In the genomic region with DNA sequence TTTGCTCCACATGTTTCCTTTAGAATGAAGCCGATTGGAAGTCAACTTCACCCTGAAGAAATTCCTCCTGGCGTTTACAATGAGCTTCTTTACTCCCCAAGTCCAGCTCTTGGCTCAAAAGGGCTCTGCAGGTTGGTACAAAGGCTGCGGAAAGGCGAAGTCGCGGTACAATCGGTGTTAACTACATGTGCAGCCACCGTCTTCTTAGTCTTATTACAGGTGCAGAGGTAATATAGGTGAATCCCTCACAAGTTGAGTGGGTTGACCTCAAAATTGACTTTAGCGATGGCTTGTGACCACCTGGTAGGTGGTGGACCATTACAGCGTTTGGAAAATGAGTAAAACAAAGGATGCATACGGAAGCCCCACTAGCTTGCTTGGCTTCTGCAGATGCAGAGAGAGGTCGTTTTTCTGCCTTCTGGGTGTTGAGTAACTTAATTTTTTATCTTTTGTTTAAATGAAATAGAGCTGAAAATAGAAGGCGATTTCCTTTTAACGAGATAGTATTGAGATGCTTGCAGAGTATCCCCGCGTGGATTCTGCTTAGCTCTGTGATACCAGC, we compare ENCODE assay signal across 19 cellular contexts.
DNase-seq lines count a peak whose midpoint lies in the region; ATAC-seq and TF ChIP-seq lines count a peak whose summit lies in the region.
"Had no signal": no experiment of that assay in that cellular context is flagged by ENCODE, and none has a peak within 500 bp of the region (broad histone marks: within the 10 kb centered on the region; RNA-seq: fewer than 3 reads in every experiment).

No MANE protein-coding gene starts in this region.

- H3K4me1 ChIP-seq in GM23338 (ENCODE audit: insufficient read depth) (peaks cover 16% of the 10 kb centered on the region), hepatocyte (ENCODE audit: insufficient read depth) (peaks cover 6% of the 10 kb centered on the region), osteoblast (ENCODE audit: insufficient read depth, low read length) (no peaks in the 10 kb centered on the region)
- H3K4me1 ChIP-seq: adrenal gland had no signal

- ATAC-seq in GM23338 (peak; percentile 32), HG02759 (IDR thresholded peaks at IDR 0.05; ENCODE audit: unreplicated experiment) (no peak), HG02610 (IDR thresholded peaks at IDR 0.05; ENCODE audit: unreplicated experiment) (no peak)
- ATAC-seq: effector memory CD8-positive, alpha-beta T cell; sciatic nerve had no signal

- H3K79me2 ChIP-seq in GM23338 (replicated peaks; ENCODE audit: insufficient read depth), result no peaks in the 10 kb centered on the region
- H3K79me2 ChIP-seq in hepatocyte, result no peaks in the 10 kb centered on the region
- H3K79me2 ChIP-seq in osteoblast (ENCODE audit: insufficient read depth, low read length), result no peaks in the 10 kb centered on the region

- DNase-seq in GM23338 (ENCODE audit: low spot score) (no peak), LNCaP clone FGC (ENCODE audit: low read depth) (no peak), hepatocyte (ENCODE audit: low spot score) (no peak), osteoblast (ENCODE audit: insufficient read length, low spot score, missing footprints) (no peak)
- no peak for DNase-seq in stimulated activated CD4-positive, alpha-beta T cell treated with anti-CD3 and anti-CD28 coated beads, Interleukin-4, amount 100 ng/mL, for 1 hour
- DNase-seq: adrenal gland; effector memory CD8-positive, alpha-beta T cell; GDM1; NCI-H2171; stimulated activated CD4-positive, alpha-beta T cell treated with anti-CD3 and anti-CD28 coated beads, Interleukin-4, amount 100 ng/mL, for 24 hours; stimulated activated CD8-positive, alpha-beta memory T cell treated with anti-CD3 and anti-CD28 coated beads, Interleukin-4, amount 100 ng/mL, for 48 hours had no signal

- H3K27ac ChIP-seq in GM23338 (ENCODE audit: low read depth) (no peak overlapping the region), hepatocyte (no peak overlapping the region), osteoblast (ENCODE audit: low read depth, low read length) (no peak overlapping the region)
- H3K27ac ChIP-seq: adrenal gland, suprapubic skin, VCaP had no signal

- TF ChIP-seq CTCF in GM23338 (conservative IDR thresholded peaks at IDR 0.05; ENCODE audit: low read depth in 2 of 2), result no peak
- no peak for TF ChIP-seq CTCF in LNCaP clone FGC (IDR thresholded peaks at IDR 0.05; ENCODE audit: control insufficient read depth, extremely low read depth, insufficient read depth)
- TF ChIP-seq CTCF in hepatocyte (IDR thresholded peaks at IDR 0.05; ENCODE audit: poor library complexity), result no peak
- no peak for TF ChIP-seq CTCF in osteoblast (IDR thresholded peaks at IDR 0.05; ENCODE audit: extremely low read depth, low read depth, low read length)

- H3K9me3 Mint-ChIP-seq in GM23338, result peaks cover 2% of the 10 kb centered on the region; the same call in 1 of the 3 replicates
- H3K9me3 Mint-ChIP-seq: activated T-helper 2 cell treated with anti-CD3 and anti-CD28 coated beads, Interferon-gamma antibody, Interleukin-2, Interleukin-4, amounts not matched to agents 10 μg/mL and 5 μg/mL and 100 μg/mL, durations not matched to agents 14 hours and 24 hours and 36 hours; central memory CD8-positive, alpha-beta T cell; effector memory CD8-positive, alpha-beta T cell; neural crest cell had no signal

- peak overlapping the region; percentile 71 for H3K4me3 Mint-ChIP-seq in GM23338
- H3K4me3 Mint-ChIP-seq: central memory CD8-positive, alpha-beta T cell; effector memory CD8-positive, alpha-beta T cell; neural crest cell had no signal

- H3K9me2 ChIP-seq in GM23338 (ENCODE audit: insufficient read depth), result no peaks in the 10 kb centered on the region
- H3K9me2 ChIP-seq in hepatocyte (replicated peaks; ENCODE audit: insufficient read depth), result no peaks in the 10 kb centered on the region

- H3K36me3 ChIP-seq in GM23338 (ENCODE audit: insufficient read depth) (no peaks in the 10 kb centered on the region), hepatocyte (replicated peaks; ENCODE audit: insufficient read depth, low read depth) (no peaks in the 10 kb centered on the region), osteoblast (ENCODE audit: insufficient read depth, low read length) (no peaks in the 10 kb centered on the region)
- H3K36me3 ChIP-seq: adrenal gland, suprapubic skin had no signal

- peaks cover 68% of the 10 kb centered on the region for H3K27me3 Mint-ChIP-seq in GM23338 (ENCODE audit: insufficient read depth, low read depth, poor library complexity)

- H3K9me3 ChIP-seq in hepatocyte (ENCODE audit: low read depth) (no peaks in the 10 kb centered on the region), osteoblast (ENCODE audit: low read depth, low read length) (no peaks in the 10 kb centered on the region)
- H3K9me3 ChIP-seq: adrenal gland, suprapubic skin had no signal

- H4K20me1 ChIP-seq in GM23338 (replicated peaks; ENCODE audit: insufficient read depth), result peaks cover 7% of the 10 kb centered on the region
- H4K20me1 ChIP-seq in hepatocyte (ENCODE audit: insufficient read depth, poor library complexity, severe bottlenecking), result no peaks in the 10 kb centered on the region
- no peaks in the 10 kb centered on the region for H4K20me1 ChIP-seq in osteoblast (ENCODE audit: insufficient read depth, low read length)

- H2AFZ ChIP-seq in GM23338 (peak overlapping the region; percentile 91), hepatocyte (no peak overlapping the region), osteoblast (ENCODE audit: low read length) (peak overlapping the region; percentile 7)

- H3K27me3 ChIP-seq in GM23338 (ENCODE audit: insufficient read depth) (peaks cover 98% of the 10 kb centered on the region), hepatocyte (peaks cover 74% of the 10 kb centered on the region), osteoblast (ENCODE audit: insufficient read depth, low read length) (peaks cover 39% of the 10 kb centered on the region)

- no peaks in the 10 kb centered on the region for H3K36me3 Mint-ChIP-seq in GM23338 (ENCODE audit: low read depth)

- H3K4me3 ChIP-seq in GM23338, result peak overlapping the region; percentile 62
- peak overlapping the region; percentile 42 for H3K4me3 ChIP-seq in LNCaP clone FGC (ENCODE audit: low read depth, low read length)
- H3K4me3 ChIP-seq in hepatocyte, result no peak overlapping the region
- H3K4me3 ChIP-seq in osteoblast (ENCODE audit: insufficient read depth, low read length), result no peak overlapping the region
- H3K4me3 ChIP-seq: adrenal gland, suprapubic skin had no signal

- 17% methylated on average over 16 of the region's 16 CpGs for WGBS in hepatocyte (ENCODE audit: low lambda C conversion rate, missing lambda C conversion rate)

- H3F3A ChIP-seq in GM23338 (replicated peaks; ENCODE audit: low read depth), result no peaks in the 10 kb centered on the region

- H3K4me2 ChIP-seq in GM23338 (peak overlapping the region; percentile 77), hepatocyte (peak overlapping the region; percentile 76), osteoblast (ENCODE audit: insufficient read depth, low read length) (peak overlapping the region; percentile 59)

- peaks cover 6% of the 10 kb centered on the region; the same call in 2 of the 3 replicates for H3K4me1 Mint-ChIP-seq in GM23338

- no peak overlapping the region for H3K27ac Mint-ChIP-seq in GM23338
- H3K27ac Mint-ChIP-seq: activated T-helper 2 cell treated with anti-CD3 and anti-CD28 coated beads, Interferon-gamma antibody, Interleukin-2, Interleukin-4, amounts not matched to agents 10 μg/mL and 5 μg/mL and 100 μg/mL, durations not matched to agents 14 hours and 24 hours and 36 hours; effector memory CD8-positive, alpha-beta T cell had no signal

TF ChIP-seq in GM23338, 12 proteins besides CTCF, POLR2A, EP300 and RAD21:
- TF ChIP-seq, protein P1, sequence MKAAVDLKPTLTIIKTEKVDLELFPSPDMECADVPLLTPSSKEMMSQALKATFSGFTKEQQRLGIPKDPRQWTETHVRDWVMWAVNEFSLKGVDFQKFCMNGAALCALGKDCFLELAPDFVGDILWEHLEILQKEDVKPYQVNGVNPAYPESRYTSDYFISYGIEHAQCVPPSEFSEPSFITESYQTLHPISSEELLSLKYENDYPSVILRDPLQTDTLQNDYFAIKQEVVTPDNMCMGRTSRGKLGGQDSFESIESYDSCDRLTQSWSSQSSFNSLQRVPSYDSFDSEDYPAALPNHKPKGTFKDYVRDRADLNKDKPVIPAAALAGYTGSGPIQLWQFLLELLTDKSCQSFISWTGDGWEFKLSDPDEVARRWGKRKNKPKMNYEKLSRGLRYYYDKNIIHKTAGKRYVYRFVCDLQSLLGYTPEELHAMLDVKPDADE (IDR thresholded peaks at IDR 0.05), result no peak
- TF ChIP-seq EZH2 (IDR thresholded peaks at IDR 0.05; ENCODE audit: low read depth, unreplicated experiment), result peak; percentile 85

Comparison
In these comparisons a context has a peak if more than half of its experiments do, and no peak if none do; other contexts are left out.
1. H3K4me3 ChIP-seq: peak in GM23338 (single experiment) and LNCaP clone FGC (single experiment); none in hepatocyte (single experiment) and osteoblast (single experiment).
2. Peak in every context shown above with its lines, with median percentiles within 50 percentile points of each other: H3K4me2 ChIP-seq.